ENCODE assay signal across 25 cellular contexts in genomic region chr3:10524270-10524669, GRCh38. TPM values are rescaled to one million over a fixed set of nuclear protein-coding genes. Genes with fewer than 3 reads are reported as not detected.
"Had no signal": no experiment of that assay in that cellular context is flagged by ENCODE, and none has a peak within 500 bp of the region (broad histone marks: within the 10 kb centered on the region; RNA-seq: fewer than 3 reads in every experiment).

No MANE protein-coding gene starts in this region.

- H3K27me3 ChIP-seq: right lobe of liver had no signal

- H3K4me1 ChIP-seq: esophagus muscularis mucosa, gastroesophageal sphincter, right lobe of liver, spleen had no signal

- H3K36me3 ChIP-seq: esophagus muscularis mucosa, gastroesophageal sphincter, neutrophil, right lobe of liver, spleen had no signal

- H3K9me3 ChIP-seq: esophagus muscularis mucosa, gastroesophageal sphincter, neutrophil, psoas muscle, right lobe of liver, spleen had no signal

- ATAC-seq: gastroesophageal sphincter; left cardiac atrium; left ventricle myocardium superior; psoas muscle; right lobe of liver; stimulated activated naive B cell treated with anti-CD40 and anti-IgM and Interleukin-4, amounts not matched to agents 10 μg/mL and 1 μg/mL and 100 μg/mL, for 72 hours; stimulated activated naive CD8-positive, alpha-beta T cell treated with anti-CD3 and anti-CD28 coated beads, Interleukin-15, amount 100 ng/mL, for 72 hours had no signal

- H3K27ac ChIP-seq: epithelial cell of prostate, esophagus muscularis mucosa, gastroesophageal sphincter, neutrophil, psoas muscle, right lobe of liver, spleen had no signal

- FAIRE-seq: kidney had no signal

- H3K4me3 ChIP-seq: esophagus muscularis mucosa, gastroesophageal sphincter, lung, psoas muscle, right lobe of liver, spleen had no signal

- DNase-seq: effector memory CD4-positive, alpha-beta T cell; foreskin fibroblast; immature natural killer cell; kidney; left cardiac atrium; left ventricle myocardium superior; mesenchymal stem cell; naive B cell; psoas muscle; retina; spleen; stimulated activated CD4-positive, alpha-beta T cell treated with anti-CD3 and anti-CD28 coated beads, Interleukin-15, amount 100 ng/mL, for 24 hours; stimulated activated CD4-positive, alpha-beta T cell treated with anti-CD3 and anti-CD28 coated beads, Interleukin-1b, Interleukin-23, amount 100 ng/mL, for 48 hours; stimulated activated CD4-positive, alpha-beta T cell treated with anti-CD3 and anti-CD28 coated beads, Interleukin-4, amount 100 ng/mL, for 24 hours; stimulated activated naive B cell treated with anti-CD40 and anti-IgM and Interleukin-4, amounts not matched to agents 10 μg/mL and 1 μg/mL and 100 μg/mL, for 72 hours; substantia nigra; trophoblast cell had no signal

RNA-seq across cellular contexts. Expression of gene ATP2B2, which starts 18.9 kb away (rescaled TPM):
- total RNA-seq: left ventricle myocardium superior, osteoblast had no signal
- polyA plus RNA-seq: immature natural killer cell, lung had no signal
